Comparison of ENCODE assay signal across 26 cellular contexts in genomic region chr5:114221807-114222206, GRCh38.
"Had no signal": no experiment of that assay in that cellular context is flagged by ENCODE, and none has a peak within 500 bp of the region (broad histone marks: within the 10 kb centered on the region; RNA-seq: fewer than 3 reads in every experiment).

No MANE protein-coding gene starts in this region.

- H3K9me3 ChIP-seq: neutrophil, pancreas, right lobe of liver, sigmoid colon, thoracic aorta, thyroid gland had no signal

- H3K27me3 ChIP-seq: neutrophil, pancreas, right lobe of liver, sigmoid colon, stomach, thyroid gland, tibial nerve, upper lobe of left lung, vagina had no signal

- H3K27ac ChIP-seq: neutrophil, pancreas, psoas muscle, right lobe of liver, sigmoid colon, stomach, thoracic aorta, thyroid gland, tibial nerve, upper lobe of left lung, vagina had no signal

- H3K4me3 ChIP-seq: pancreas, psoas muscle, right lobe of liver, sigmoid colon, stomach, thoracic aorta, thyroid gland, tibial nerve, upper lobe of left lung, vagina had no signal

- H3K36me3 ChIP-seq: neutrophil, pancreas, right lobe of liver, sigmoid colon, stomach, thoracic aorta, thyroid gland, tibial nerve, upper lobe of left lung, vagina had no signal

- ATAC-seq: naive thymus-derived CD8-positive, alpha-beta T cell; natural killer cell treated with Interleukin-12 subunit alpha and Interleukin-12 subunit beta and Interleukin-15 and Interleukin-18, amount 100 ng/mL, for 72 hours; pancreas; psoas muscle; right cardiac atrium; right lobe of liver; stimulated activated effector memory CD8-positive, alpha-beta T cell treated with anti-CD3 and anti-CD28 coated beads, Interleukin-12 subunit alpha, Interleukin-12 subunit beta, amount 100 ng/mL, for 72 hours; stimulated activated naive B cell treated with anti-CD40 and anti-IgM and Interleukin-4, amounts not matched to agents 10 μg/mL and 1 μg/mL and 100 μg/mL, for 72 hours had no signal

- H3K4me1 ChIP-seq: pancreas, psoas muscle, right lobe of liver, stomach, thyroid gland, tibial nerve, upper lobe of left lung, vagina had no signal

- FAIRE-seq: pancreas, small intestine, urothelium cell line had no signal

- DNase-seq: naive thymus-derived CD8-positive, alpha-beta T cell; nephron progenitor cell; nucleus accumbens; pancreas; psoas muscle; right cardiac atrium; right lobe of liver; sigmoid colon; small intestine; stimulated activated CD4-positive, alpha-beta T cell treated with anti-CD3 and anti-CD28 coated beads, Interleukin-15, amount 100 ng/mL, for 24 hours; stimulated activated CD4-positive, alpha-beta T cell treated with anti-CD3 and anti-CD28 coated beads, Interleukin-2, amount 100 ng/mL, for 24 hours; stimulated activated CD4-positive, alpha-beta T cell treated with anti-CD3 and anti-CD28 coated beads, Interleukin-2, amount 100 ng/mL, for 48 hours; stimulated activated CD4-positive, alpha-beta T cell treated with anti-CD3 and anti-CD28 coated beads, Interleukin-4, amount 100 ng/mL, for 24 hours; stimulated activated naive B cell treated with anti-CD40 and anti-IgM and Interleukin-4, amounts not matched to agents 10 μg/mL and 1 μg/mL and 100 μg/mL, for 72 hours; stimulated activated naive CD4-positive, alpha-beta T cell treated with Interleukin-2 at 50 U/mL for 16 hours; stomach; thyroid gland; trophoblast cell; upper lobe of left lung had no signal
